In genomic region chr15:77508541-77509505, GRCh38 we compare ENCODE assay signal across 10 cellular contexts.
DNase-seq lines count a peak whose midpoint lies in the region; ATAC-seq and TF ChIP-seq lines count a peak whose summit lies in the region.
"Had no signal": no experiment of that assay in that cellular context is flagged by ENCODE, and none has a peak within 500 bp of the region (broad histone marks: within the 10 kb centered on the region; RNA-seq: fewer than 3 reads in every experiment).

No MANE protein-coding gene starts in this region.

- H3K9ac ChIP-seq in skeletal muscle tissue (ENCODE audit: low read depth in 1 of 3, low read length in 3 of 3) = peak overlapping the region in 1 of 3 donors; percentile 79

- H3K9me3 ChIP-seq in right atrium auricular region (no peaks in the 10 kb centered on the region), skeletal muscle tissue (ENCODE audit: control insufficient read depth in 3 of 3, low read length in 3 of 3) (peaks cover 0 to 2% (median 0%) of the 10 kb centered on the region in 3 donors)

- peak; percentile 41 for DNase-seq in GM13976 (ENCODE audit: low spot score)
- DNase-seq in astrocyte of the spinal cord (ENCODE audit: low read depth, low spot score) = peak; percentile 29
- peak; percentile 85 for DNase-seq in right atrium auricular region (ENCODE audit: low spot score)
- DNase-seq in NCI-H2081 treated with DMSO at 0.1 percent for 48 hours (lab: John Stamatoyannopoulos, UW) = no peak
- DNase-seq in NCI-H82 treated with DMSO at 0.1 percent for 48 hours (lab: John Stamatoyannopoulos, UW; ENCODE audit: unreplicated experiment) = no peak
- DNase-seq: stimulated activated naive B cell treated with anti-CD40 and anti-IgM and Interleukin-4, amounts not matched to agents 10 μg/mL and 1 μg/mL and 100 μg/mL, for 72 hours had no signal

- ATAC-seq in HG02884 (IDR thresholded peaks at IDR 0.05; ENCODE audit: unreplicated experiment) (no peak), HG03521 (IDR thresholded peaks at IDR 0.05; ENCODE audit: unreplicated experiment) (no peak)
- ATAC-seq: activated naive CD4-positive, alpha-beta T cell treated with anti-CD3 and anti-CD28 coated beads, Interleukin-2, amount 50 U/mL, for 72 hours had no signal

- in situ Hi-C loops in GM13976 (cut with MboI; ENCODE audit: low sequenced_read_pairs, unreplicated experiment) (no loop called here), astrocyte of the spinal cord (cut with HindIII; ENCODE audit: low sequenced_read_pairs) (no loop called here)

- H3K4me1 ChIP-seq in right atrium auricular region = peaks cover 0 to 74% of the 10 kb centered on the region in 2 donors
- peaks cover 64 to 71% (median 65%) of the 10 kb centered on the region in 3 donors for H3K4me1 ChIP-seq in skeletal muscle tissue (ENCODE audit: control insufficient read depth in 3 of 3, insufficient read depth in 3 of 3, low read length in 3 of 3)

- no peaks in the 10 kb centered on the region for H3K27me3 ChIP-seq in right atrium auricular region
- no peaks in the 10 kb centered on the region for H3K27me3 ChIP-seq in skeletal muscle tissue (ENCODE audit: control insufficient read depth in 3 of 3, insufficient read depth in 3 of 3, low read length in 3 of 3)

- TF ChIP-seq CTCF in GM13976 (IDR thresholded peaks at IDR 0.05; ENCODE audit: borderline replicate concordance, control extremely low read depth, extremely low read depth, insufficient read depth, missing control alignments) (no peak), astrocyte of the spinal cord (IDR thresholded peaks at IDR 0.05; ENCODE audit: low read depth, low read length) (no peak), right atrium auricular region (IDR thresholded peaks at IDR 0.05) (no peak)

- H3K36me3 ChIP-seq in right atrium auricular region (no peaks in the 10 kb centered on the region), skeletal muscle tissue (ENCODE audit: control insufficient read depth in 3 of 3, insufficient read depth in 3 of 3, low read length in 3 of 3) (peaks cover 0 to 2% (median 0%) of the 10 kb centered on the region in 3 donors)

- H3K4me3 ChIP-seq in astrocyte of the spinal cord (ENCODE audit: low read depth, low read length) = no peak overlapping the region
- no peak overlapping the region for H3K4me3 ChIP-seq in right atrium auricular region
- peak overlapping the region in 1 of 3 donors; percentile 71 for H3K4me3 ChIP-seq in skeletal muscle tissue (ENCODE audit: low read length in 3 of 3)

- peak overlapping the region; percentile 87 to 91 for H3K27ac ChIP-seq in right atrium auricular region
- H3K27ac ChIP-seq in skeletal muscle tissue (ENCODE audit: low read depth, low read length) = peak overlapping the region; percentile 77

Comparison
In these comparisons a context has a peak if more than half of its experiments do, and no peak if none do; other contexts are left out.
1. DNase-seq: peak in GM13976 (single experiment), astrocyte of the spinal cord (single experiment) and right atrium auricular region (single experiment); none in NCI-H2081 treated with DMSO at 0.1 percent for 48 hours (single experiment) and NCI-H82 treated with DMSO at 0.1 percent for 48 hours (single experiment).